Comparison of ENCODE assay signal across 1 cellular context in genomic region chr17:78241277-78242023, GRCh38.
TF ChIP-seq lines count a peak whose summit lies in the region.

No MANE protein-coding gene starts in this region.

TF ChIP-seq in HepG2, 621 proteins besides CTCF, POLR2A, EP300 and RAD21 (continued from another document and continues in another):
- TF ChIP-seq ZNF460 (CRISPR knock-in tag; IDR thresholded peaks at IDR 0.05; ENCODE audit: borderline replicate concordance), result no peak
- no peak for TF ChIP-seq GABPA (IDR thresholded peaks at IDR 0.05; ENCODE audit: low read depth, low read length)
- TF ChIP-seq GABPA (CRISPR knock-in tag; IDR thresholded peaks at IDR 0.05; ENCODE audit: low read depth), result peak; percentile 39; the same call in 1 of the 2 replicates
- peak; percentile 80; the same call in 1 of the 2 replicates for TF ChIP-seq KDM4B (CRISPR knock-in tag; IDR thresholded peaks at IDR 0.05)
- 0 out of 2 replicates have a peak, but pooled peaks have one; percentile 11 for TF ChIP-seq DPF2 (CRISPR knock-in tag; IDR thresholded peaks at IDR 0.05; ENCODE audit: borderline replicate concordance, low read depth)
- TF ChIP-seq ZUFSP (CRISPR knock-in tag; IDR thresholded peaks at IDR 0.05; ENCODE audit: borderline replicate concordance), result no peak
- TF ChIP-seq, protein P1, sequence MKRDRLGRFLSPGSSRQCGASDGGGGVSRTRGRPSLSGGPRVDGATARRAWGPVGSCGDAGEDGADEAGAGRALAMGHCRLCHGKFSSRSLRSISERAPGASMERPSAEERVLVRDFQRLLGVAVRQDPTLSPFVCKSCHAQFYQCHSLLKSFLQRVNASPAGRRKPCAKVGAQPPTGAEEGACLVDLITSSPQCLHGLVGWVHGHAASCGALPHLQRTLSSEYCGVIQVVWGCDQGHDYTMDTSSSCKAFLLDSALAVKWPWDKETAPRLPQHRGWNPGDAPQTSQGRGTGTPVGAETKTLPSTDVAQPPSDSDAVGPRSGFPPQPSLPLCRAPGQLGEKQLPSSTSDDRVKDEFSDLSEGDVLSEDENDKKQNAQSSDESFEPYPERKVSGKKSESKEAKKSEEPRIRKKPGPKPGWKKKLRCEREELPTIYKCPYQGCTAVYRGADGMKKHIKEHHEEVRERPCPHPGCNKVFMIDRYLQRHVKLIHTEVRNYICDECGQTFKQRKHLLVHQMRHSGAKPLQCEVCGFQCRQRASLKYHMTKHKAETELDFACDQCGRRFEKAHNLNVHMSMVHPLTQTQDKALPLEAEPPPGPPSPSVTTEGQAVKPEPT (CRISPR knock-in tag; IDR thresholded peaks at IDR 0.05; ENCODE audit: low read depth), result no peak
- peak; percentile 43; the same call in 1 of the 2 replicates for TF ChIP-seq NCOA2 (CRISPR knock-in tag; IDR thresholded peaks at IDR 0.05)
- no peak for TF ChIP-seq SALL2 (CRISPR knock-in tag; IDR thresholded peaks at IDR 0.05)
- no peak for TF ChIP-seq NPAS2 (CRISPR knock-in tag; IDR thresholded peaks at IDR 0.05; ENCODE audit: borderline replicate concordance)
- peak; percentile 12; the same call in 1 of the 2 replicates for TF ChIP-seq MIER2 (CRISPR knock-in tag; IDR thresholded peaks at IDR 0.05)
- no peak for TF ChIP-seq ZNF136 (CRISPR knock-in tag; IDR thresholded peaks at IDR 0.05; ENCODE audit: low read depth)
- TF ChIP-seq, protein P2, sequence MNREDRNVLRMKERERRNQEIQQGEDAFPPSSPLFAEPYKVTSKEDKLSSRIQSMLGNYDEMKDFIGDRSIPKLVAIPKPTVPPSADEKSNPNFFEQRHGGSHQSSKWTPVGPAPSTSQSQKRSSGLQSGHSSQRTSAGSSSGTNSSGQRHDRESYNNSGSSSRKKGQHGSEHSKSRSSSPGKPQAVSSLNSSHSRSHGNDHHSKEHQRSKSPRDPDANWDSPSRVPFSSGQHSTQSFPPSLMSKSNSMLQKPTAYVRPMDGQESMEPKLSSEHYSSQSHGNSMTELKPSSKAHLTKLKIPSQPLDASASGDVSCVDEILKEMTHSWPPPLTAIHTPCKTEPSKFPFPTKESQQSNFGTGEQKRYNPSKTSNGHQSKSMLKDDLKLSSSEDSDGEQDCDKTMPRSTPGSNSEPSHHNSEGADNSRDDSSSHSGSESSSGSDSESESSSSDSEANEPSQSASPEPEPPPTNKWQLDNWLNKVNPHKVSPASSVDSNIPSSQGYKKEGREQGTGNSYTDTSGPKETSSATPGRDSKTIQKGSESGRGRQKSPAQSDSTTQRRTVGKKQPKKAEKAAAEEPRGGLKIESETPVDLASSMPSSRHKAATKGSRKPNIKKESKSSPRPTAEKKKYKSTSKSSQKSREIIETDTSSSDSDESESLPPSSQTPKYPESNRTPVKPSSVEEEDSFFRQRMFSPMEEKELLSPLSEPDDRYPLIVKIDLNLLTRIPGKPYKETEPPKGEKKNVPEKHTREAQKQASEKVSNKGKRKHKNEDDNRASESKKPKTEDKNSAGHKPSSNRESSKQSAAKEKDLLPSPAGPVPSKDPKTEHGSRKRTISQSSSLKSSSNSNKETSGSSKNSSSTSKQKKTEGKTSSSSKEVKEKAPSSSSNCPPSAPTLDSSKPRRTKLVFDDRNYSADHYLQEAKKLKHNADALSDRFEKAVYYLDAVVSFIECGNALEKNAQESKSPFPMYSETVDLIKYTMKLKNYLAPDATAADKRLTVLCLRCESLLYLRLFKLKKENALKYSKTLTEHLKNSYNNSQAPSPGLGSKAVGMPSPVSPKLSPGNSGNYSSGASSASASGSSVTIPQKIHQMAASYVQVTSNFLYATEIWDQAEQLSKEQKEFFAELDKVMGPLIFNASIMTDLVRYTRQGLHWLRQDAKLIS (CRISPR knock-in tag; IDR thresholded peaks at IDR 0.05), result no peak
- TF ChIP-seq ZNF879 (CRISPR knock-in tag; IDR thresholded peaks at IDR 0.05), result 0 out of 2 replicates have a peak, but pooled peaks have one; percentile 33
- TF ChIP-seq ZNF407 (CRISPR knock-in tag; IDR thresholded peaks at IDR 0.05; ENCODE audit: not compliant biosample characterization), result peak; percentile 29
- TF ChIP-seq IRX3 (CRISPR knock-in tag; IDR thresholded peaks at IDR 0.05; ENCODE audit: borderline replicate concordance, low read depth), result peak; percentile 82; the same call in 1 of the 2 replicates
- TF ChIP-seq RCOR2 (CRISPR knock-in tag; IDR thresholded peaks at IDR 0.05), result peak; percentile 43; the same call in 1 of the 2 replicates
- TF ChIP-seq ERF (CRISPR knock-in tag; IDR thresholded peaks at IDR 0.05), result 0 out of 2 replicates have a peak, but pooled peaks have one; percentile 39
- peak; percentile 55; the same call in 1 of the 2 replicates for TF ChIP-seq ZNF792 (CRISPR knock-in tag; IDR thresholded peaks at IDR 0.05)
- TF ChIP-seq ZSCAN20 (CRISPR knock-in tag; IDR thresholded peaks at IDR 0.05; ENCODE audit: borderline replicate concordance), result no peak
- no peak; the same call in 1 of the 2 replicates for TF ChIP-seq ZMYM3 (CRISPR knock-in tag; IDR thresholded peaks at IDR 0.05)
- peak; percentile 98; the same call in 1 of the 2 replicates for TF ChIP-seq ZNF790 (CRISPR knock-in tag; IDR thresholded peaks at IDR 0.05; ENCODE audit: borderline replicate concordance)
- TF ChIP-seq CBFB (CRISPR knock-in tag; IDR thresholded peaks at IDR 0.05), result 0 out of 2 replicates have a peak, but pooled peaks have one; percentile 21
- no peak for TF ChIP-seq ZNF670 (CRISPR knock-in tag; IDR thresholded peaks at IDR 0.05; ENCODE audit: borderline replicate concordance)
- peak; percentile 86 for TF ChIP-seq GLI4 (CRISPR knock-in tag; IDR thresholded peaks at IDR 0.05; ENCODE audit: borderline replicate concordance)
- no peak for TF ChIP-seq SP1 (IDR thresholded peaks at IDR 0.05)
- no peak for TF ChIP-seq SP1 (CRISPR knock-in tag; IDR thresholded peaks at IDR 0.05)
- peak; percentile 50; the same call in 1 of the 2 replicates for TF ChIP-seq TAF1 (CRISPR knock-in tag; IDR thresholded peaks at IDR 0.05)
- no peak for TF ChIP-seq ZNF264 (CRISPR knock-in tag; IDR thresholded peaks at IDR 0.05)
- TF ChIP-seq REST (IDR thresholded peaks at IDR 0.05; ENCODE audit: borderline replicate concordance in 1 of 2, low read depth in 1 of 2, low read length in 2 of 2), result peak in 1 of 2 experiments; percentile 36; a peak in 1 of 4 replicates
- TF ChIP-seq MEIS2 (CRISPR knock-in tag; IDR thresholded peaks at IDR 0.05), result 0 out of 2 replicates have a peak, but pooled peaks have one; percentile 28
- peak; percentile 50; the same call in 1 of the 2 replicates for TF ChIP-seq SP4 (CRISPR knock-in tag; IDR thresholded peaks at IDR 0.05)
- peak; percentile 65; the same call in 1 of the 2 replicates for TF ChIP-seq TGIF2 (CRISPR knock-in tag; IDR thresholded peaks at IDR 0.05)
- peak; percentile 41; the same call in 1 of the 2 replicates for TF ChIP-seq RFXANK (CRISPR knock-in tag; IDR thresholded peaks at IDR 0.05)
- TF ChIP-seq, protein P3, sequence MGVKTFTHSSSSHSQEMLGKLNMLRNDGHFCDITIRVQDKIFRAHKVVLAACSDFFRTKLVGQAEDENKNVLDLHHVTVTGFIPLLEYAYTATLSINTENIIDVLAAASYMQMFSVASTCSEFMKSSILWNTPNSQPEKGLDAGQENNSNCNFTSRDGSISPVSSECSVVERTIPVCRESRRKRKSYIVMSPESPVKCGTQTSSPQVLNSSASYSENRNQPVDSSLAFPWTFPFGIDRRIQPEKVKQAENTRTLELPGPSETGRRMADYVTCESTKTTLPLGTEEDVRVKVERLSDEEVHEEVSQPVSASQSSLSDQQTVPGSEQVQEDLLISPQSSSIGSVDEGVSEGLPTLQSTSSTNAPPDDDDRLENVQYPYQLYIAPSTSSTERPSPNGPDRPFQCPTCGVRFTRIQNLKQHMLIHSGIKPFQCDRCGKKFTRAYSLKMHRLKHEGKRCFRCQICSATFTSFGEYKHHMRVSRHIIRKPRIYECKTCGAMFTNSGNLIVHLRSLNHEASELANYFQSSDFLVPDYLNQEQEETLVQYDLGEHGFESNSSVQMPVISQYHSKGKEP (CRISPR knock-in tag; IDR thresholded peaks at IDR 0.05), result 0 out of 2 replicates have a peak, but pooled peaks have one; percentile 52
